In genomic region chr1:218349365-218350021, GRCh38 we compare ENCODE assay signal across 13 cellular contexts. TPM values are rescaled to one million over a fixed set of nuclear protein-coding genes. Genes with fewer than 3 reads are reported as not detected.
A peak's percentile ranks its signal among the peaks of the same experiment; 100 is the strongest.
DNase-seq lines count a peak whose midpoint lies in the region; ATAC-seq and TF ChIP-seq lines count a peak whose summit lies in the region.
"Had no signal": no experiment of that assay in that cellular context is flagged by ENCODE, and none has a peak within 500 bp of the region (broad histone marks: within the 10 kb centered on the region; RNA-seq: fewer than 3 reads in every experiment).

No MANE protein-coding gene starts in this region.

- H3K4me3 ChIP-seq in RWPE2 (ENCODE audit: severe bottlenecking), result no peak overlapping the region
- peak overlapping the region; percentile 81 for H3K4me3 ChIP-seq in fibroblast of villous mesenchyme (ENCODE audit: low read depth, low read length)
- peak overlapping the region in 3 of 4 donors; percentile 70 to 78 (median 71) for H3K4me3 ChIP-seq in sigmoid colon
- no peak overlapping the region for H3K4me3 ChIP-seq in right lobe of liver

- no peaks in the 10 kb centered on the region for H3K27me3 Mint-ChIP-seq in Calu3 (ENCODE audit: unreplicated experiment)

- no peak for TF ChIP-seq CTCF in Calu3 (IDR thresholded peaks at IDR 0.05; ENCODE audit: unreplicated experiment)
- no peak for TF ChIP-seq CTCF in RWPE2 (IDR thresholded peaks at IDR 0.05; ENCODE audit: poor library complexity, severe bottlenecking)
- TF ChIP-seq CTCF in fibroblast of villous mesenchyme (IDR thresholded peaks at IDR 0.05; ENCODE audit: insufficient read depth, low read depth, low read length), result no peak
- no peak for TF ChIP-seq CTCF in sigmoid colon (IDR thresholded peaks at IDR 0.05)
- TF ChIP-seq CTCF in right lobe of liver (IDR thresholded peaks at IDR 0.05), result no peak

- peaks cover 20% of the 10 kb centered on the region for H3K36me3 Mint-ChIP-seq in Calu3 (ENCODE audit: insufficient read depth, unreplicated experiment)
- H3K36me3 Mint-ChIP-seq: activated CD8-positive, alpha-beta memory T cell treated with anti-CD3 and anti-CD28 coated beads, Interleukin-2, amount 10 ng/mL, durations not matched to agents 7 days and 5 days had no signal

- no peak overlapping the region for H3K4me3 Mint-ChIP-seq in Calu3 (ENCODE audit: low read depth, unreplicated experiment)
- H3K4me3 Mint-ChIP-seq: activated CD8-positive, alpha-beta memory T cell treated with anti-CD3 and anti-CD28 coated beads, Interleukin-2, amount 10 ng/mL, durations not matched to agents 7 days and 5 days; HFFc6 had no signal

- no peaks in the 10 kb centered on the region for H3K9me3 Mint-ChIP-seq in Calu3 (ENCODE audit: low read depth, unreplicated experiment)
- H3K9me3 Mint-ChIP-seq: HFFc6 had no signal

- no peaks in the 10 kb centered on the region for H3K27me3 ChIP-seq in RWPE2 (ENCODE audit: insufficient read depth, poor library complexity, severe bottlenecking)
- no peaks in the 10 kb centered on the region for H3K27me3 ChIP-seq in sigmoid colon
- no peaks in the 10 kb centered on the region for H3K27me3 ChIP-seq in right lobe of liver
- H3K27me3 ChIP-seq: testis had no signal

- ATAC-seq in RWPE2 (ENCODE audit: low read depth) (no peak), right lobe of liver (no peak), GM19035 (IDR thresholded peaks at IDR 0.05; ENCODE audit: unreplicated experiment) (no peak)
- ATAC-seq: activated CD8-positive, alpha-beta memory T cell treated with anti-CD3 and anti-CD28 coated beads, Interleukin-2, amount 10 ng/mL, durations not matched to agents 7 days and 5 days had no signal

- no peaks in the 10 kb centered on the region for H3K9me3 ChIP-seq in RWPE2 (ENCODE audit: severe bottlenecking)
- H3K9me3 ChIP-seq in sigmoid colon, result no peaks in the 10 kb centered on the region
- H3K9me3 ChIP-seq in right lobe of liver, result no peaks in the 10 kb centered on the region
- H3K9me3 ChIP-seq: testis had no signal

- CTCF ChIA-PET in Calu3 (lab: Charles Lee), result interaction anchor here (0.8 to 1.4 kb wide), 3 partner anchors 11 to 717 kb away, joined by 3 to 4 read pairs (median 4); no protein-coding TSS in a partner anchor

- TF ChIP-seq POLR2A in sigmoid colon (IDR thresholded peaks at IDR 0.05) (no peak), right lobe of liver (IDR thresholded peaks at IDR 0.05) (no peak)

- H3K36me3 ChIP-seq in RWPE2 (ENCODE audit: low read depth) (no peaks in the 10 kb centered on the region), sigmoid colon (no peaks in the 10 kb centered on the region), right lobe of liver (no peaks in the 10 kb centered on the region)

- H3K4me1 Mint-ChIP-seq in Calu3 (ENCODE audit: low read depth, unreplicated experiment), result peaks cover 49% of the 10 kb centered on the region

- peak overlapping the region; percentile 75 for H3K27ac ChIP-seq in RWPE2 (ENCODE audit: poor library complexity, severe bottlenecking)
- peak overlapping the region; percentile 87 to 96 (median 90) for H3K27ac ChIP-seq in sigmoid colon
- no peak overlapping the region for H3K27ac ChIP-seq in right lobe of liver

- intact Hi-C loops in Calu3 (cut with micrococcal nuclease; ENCODE audit: unreplicated experiment), result loop anchor here (2.0 to 10.0 kb wide), 8 partner anchors 25 to 598 kb away; no protein-coding TSS in a partner anchor
- intact Hi-C loops in sigmoid colon (cut with DNase I), result loop anchor here (5.0 to 10.0 kb wide), 5 partner anchors 53 to 945 kb away; partner anchors contain the start of gene LYPLAL1
- intact Hi-C loops in right lobe of liver (cut with DNase I), result no loop called here

- DNase-seq in Calu3 (no peak), RWPE2 (ENCODE audit: low spot score) (no peak), fibroblast of villous mesenchyme (ENCODE audit: low read depth) (no peak), sigmoid colon (no peak), right lobe of liver (no peak), middle frontal gyrus (ENCODE audit: extremely low spot score, low spot score) (no peak), NCI-H2196 (lab: John Stamatoyannopoulos, UW; ENCODE audit: unreplicated experiment) (no peak)
- DNase-seq: activated CD8-positive, alpha-beta memory T cell treated with anti-CD3 and anti-CD28 coated beads, Interleukin-2, amount 10 ng/mL, durations not matched to agents 7 days and 5 days; HFFc6; NCI-H526 treated with DMSO at 0.1 percent for 48 hours; T-helper 2 cell; testis had no signal

- peak overlapping the region; percentile 63 for H3K27ac Mint-ChIP-seq in Calu3 (ENCODE audit: unreplicated experiment)
- H3K27ac Mint-ChIP-seq: activated CD8-positive, alpha-beta memory T cell treated with anti-CD3 and anti-CD28 coated beads, Interleukin-2, amount 10 ng/mL, durations not matched to agents 7 days and 5 days; HFFc6 had no signal

- BruUV-seq in Calu3 (replicated peaks; lab: Mats Ljungman, UMichigan), result no TSS peak

- no peak for TF ChIP-seq EP300 in sigmoid colon (IDR thresholded peaks at IDR 0.05)

- H3K4me1 ChIP-seq in RWPE2 (ENCODE audit: insufficient read depth, poor library complexity, severe bottlenecking) (peaks cover 10% of the 10 kb centered on the region), sigmoid colon (peaks cover 0 to 54% (median 40%) of the 10 kb centered on the region in 4 donors), right lobe of liver (peaks cover 0 to 21% (median 0%) of the 10 kb centered on the region in 4 donors)
- H3K4me1 ChIP-seq: testis had no signal

- WGBS in sigmoid colon, 2 donors, result 76 to 77% methylated on average over 5 of the region's 5 CpGs
- 65% methylated on average over 5 of the region's 5 CpGs for WGBS in right lobe of liver (ENCODE audit: insufficient coverage, low coverage, low lambda C conversion rate, missing lambda C conversion rate)

RNA-seq across cellular contexts. Expression of gene TGFB2, which starts 4.4 kb away (rescaled TPM):
- 32.2 and 37.6 TPM in 2 replicates for total RNA-seq in Calu3 (2022)
- total RNA-seq in fibroblast of villous mesenchyme, result 28.0 and 36.3 TPM in 2 replicates
- total RNA-seq in sigmoid colon, result 10 to 100 TPM in 1 of 4 donors, 1 to 10 TPM in 3; 6.3 to 11.8 (median 7.7) TPM
- polyA plus RNA-seq in sigmoid colon, result under 1 TPM; 0.23 to 0.60 (median 0.38) TPM
- total RNA-seq in right lobe of liver, result 1 to 10 TPM in 1 of 6 experiments, under 1 TPM in 5; 0.18 to 2.8 (median 0.34) TPM
- total RNA-seq: activated CD8-positive, alpha-beta memory T cell treated with anti-CD3 and anti-CD28 coated beads, Interleukin-2, amount 10 ng/mL, durations not matched to agents 7 days and 5 days had no signal

Comparison
In these comparisons a context has a peak if more than half of its experiments do, and no peak if none do; other contexts are left out.
1. H3K27ac ChIP-seq: peak in RWPE2 (single experiment) and sigmoid colon (4 of 4); none in right lobe of liver (0 of 3).
2. H3K4me3 ChIP-seq: peak in fibroblast of villous mesenchyme (single experiment) and sigmoid colon (3 of 4); none in RWPE2 (single experiment) and right lobe of liver (0 of 3).
3. intact Hi-C loops: an anchor here in Calu3 (2.0 to 10.0 kb wide) and sigmoid colon (5.0 to 10.0 kb wide); none called in right lobe of liver.